Comparison of ENCODE assay signal across 10 cellular contexts in the genomic region with DNA sequence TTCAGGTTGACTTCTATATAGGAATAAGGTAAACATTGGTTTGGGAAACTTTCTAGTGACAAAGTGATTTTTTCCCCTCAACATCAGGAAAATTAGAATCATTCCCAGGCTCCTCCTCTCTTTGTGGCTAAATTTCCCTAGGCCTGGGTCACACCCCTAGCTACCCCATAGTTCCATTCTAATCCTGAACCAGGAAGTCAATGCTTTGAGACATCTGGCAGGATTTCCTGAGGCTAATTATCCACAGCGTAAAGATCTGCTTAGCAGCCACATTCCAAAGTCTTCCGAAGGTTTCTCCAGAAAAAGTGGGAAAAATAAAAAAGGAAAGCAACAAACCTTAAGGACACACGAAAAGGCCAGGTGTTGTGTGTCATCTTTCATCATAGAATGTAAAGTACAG.
DNase-seq lines count a peak whose midpoint lies in the region; ATAC-seq and TF ChIP-seq lines count a peak whose summit lies in the region.
"Had no signal": no experiment of that assay in that cellular context is flagged by ENCODE, and none has a peak within 500 bp of the region (broad histone marks: within the 10 kb centered on the region; RNA-seq: fewer than 3 reads in every experiment).

No MANE protein-coding gene starts in this region.

- no peaks in the 10 kb centered on the region for H3K9me3 ChIP-seq in upper lobe of right lung

- H4K5ac ChIP-seq in mesendoderm (ENCODE audit: low read length) = no peak overlapping the region

- CTCF ChIA-PET in Calu3 (lab: Charles Lee) = interaction anchor here (0.6 to 1.2 kb wide), 2 partner anchors 10 to 167 kb away, joined by 3 to 7 read pairs; no protein-coding TSS in a partner anchor

- no peaks in the 10 kb centered on the region for H3K9me3 Mint-ChIP-seq in activated naive CD4-positive, alpha-beta T cell treated with anti-CD3 and anti-CD28 coated beads, Interleukin-2, amount 50 U/mL, for 24 hours
- H3K9me3 Mint-ChIP-seq in chondrocyte (ENCODE audit: low read depth) (no peaks in the 10 kb centered on the region), Calu3 (ENCODE audit: low read depth, unreplicated experiment) (no peaks in the 10 kb centered on the region)
- H3K9me3 Mint-ChIP-seq: activated naive CD8-positive, alpha-beta T cell treated with anti-CD3 and anti-CD28 coated beads, Interleukin-2, amount 10 ng/mL, durations not matched to agents 7 days and 5 days had no signal

- no TSS peak for BruUV-seq in Calu3 (replicated peaks; lab: Mats Ljungman, UMichigan)

- H2BK5ac ChIP-seq in mesendoderm (ENCODE audit: low read length) = no peak overlapping the region

- no peaks in the 10 kb centered on the region for H3K27me3 Mint-ChIP-seq in activated naive CD4-positive, alpha-beta T cell treated with anti-CD3 and anti-CD28 coated beads, Interleukin-2, amount 50 U/mL, for 24 hours
- H3K27me3 Mint-ChIP-seq in chondrocyte (ENCODE audit: low read depth) = no peaks in the 10 kb centered on the region
- H3K27me3 Mint-ChIP-seq in Calu3 (ENCODE audit: unreplicated experiment) = no peaks in the 10 kb centered on the region
- H3K27me3 Mint-ChIP-seq: activated naive CD8-positive, alpha-beta T cell treated with anti-CD3 and anti-CD28 coated beads, Interleukin-2, amount 10 ng/mL, durations not matched to agents 7 days and 5 days had no signal

- H3K27ac ChIP-seq in mesendoderm (ENCODE audit: low read depth, low read length) (no peak overlapping the region), upper lobe of right lung (peak overlapping the region; percentile 59)

- H3K27me3 ChIP-seq in mesendoderm (ENCODE audit: insufficient read depth, low read length, poor library complexity) (no peaks in the 10 kb centered on the region), upper lobe of right lung (no peaks in the 10 kb centered on the region)

- no peak overlapping the region for H3K56ac ChIP-seq in mesendoderm (ENCODE audit: low read length)

- no peak overlapping the region for H4K8ac ChIP-seq in mesendoderm (ENCODE audit: low read depth, low read length)

- peak overlapping the region; percentile 74 for H3K27ac Mint-ChIP-seq in activated naive CD4-positive, alpha-beta T cell treated with anti-CD3 and anti-CD28 coated beads, Interleukin-2, amount 50 U/mL, for 24 hours
- H3K27ac Mint-ChIP-seq in chondrocyte (ENCODE audit: unreplicated experiment) = peak overlapping the region; percentile 73
- H3K27ac Mint-ChIP-seq in Calu3 (ENCODE audit: unreplicated experiment) = no peak overlapping the region
- H3K27ac Mint-ChIP-seq: activated naive CD8-positive, alpha-beta T cell treated with anti-CD3 and anti-CD28 coated beads, Interleukin-2, amount 10 ng/mL, durations not matched to agents 7 days and 5 days had no signal

- no peak for TF ChIP-seq CTCF in chondrocyte (IDR thresholded peaks at IDR 0.05)
- TF ChIP-seq CTCF in upper lobe of right lung (IDR thresholded peaks at IDR 0.05) = no peak
- no peak for TF ChIP-seq CTCF in Calu3 (IDR thresholded peaks at IDR 0.05; ENCODE audit: unreplicated experiment)

- H3K18ac ChIP-seq in mesendoderm (ENCODE audit: low read length) = no peak overlapping the region

- H3K4me1 ChIP-seq in mesendoderm (ENCODE audit: control insufficient read depth, low read depth, low read length) = no peaks in the 10 kb centered on the region
- H3K4me1 ChIP-seq in upper lobe of right lung = peaks cover 31% of the 10 kb centered on the region

- H3K9ac ChIP-seq in mesendoderm (ENCODE audit: low read length) = no peak overlapping the region

- no peak overlapping the region for H3K4ac ChIP-seq in mesendoderm (ENCODE audit: low read depth, low read length)

- H3K4me1 Mint-ChIP-seq in activated naive CD4-positive, alpha-beta T cell treated with anti-CD3 and anti-CD28 coated beads, Interleukin-2, amount 50 U/mL, for 24 hours = peaks cover 42% of the 10 kb centered on the region
- H3K4me1 Mint-ChIP-seq in chondrocyte (ENCODE audit: low read depth) = peaks cover 12% of the 10 kb centered on the region
- no peaks in the 10 kb centered on the region for H3K4me1 Mint-ChIP-seq in Calu3 (ENCODE audit: low read depth, unreplicated experiment)

- no peak overlapping the region for H3K4me3 Mint-ChIP-seq in activated naive CD4-positive, alpha-beta T cell treated with anti-CD3 and anti-CD28 coated beads, Interleukin-2, amount 50 U/mL, for 24 hours
- H3K4me3 Mint-ChIP-seq in chondrocyte (ENCODE audit: unreplicated experiment) (no peak overlapping the region), Calu3 (ENCODE audit: low read depth, unreplicated experiment) (no peak overlapping the region)
- H3K4me3 Mint-ChIP-seq: activated naive CD8-positive, alpha-beta T cell treated with anti-CD3 and anti-CD28 coated beads, Interleukin-2, amount 10 ng/mL, durations not matched to agents 7 days and 5 days had no signal

- whole genome bisulfite sequencing in mesendoderm (ENCODE audit: extremely low coverage, insufficient coverage, low lambda C conversion rate) = no CpG with 5 or more reads among the region's 3 CpGs

- H3K79me2 ChIP-seq in mesendoderm (ENCODE audit: control insufficient read depth, insufficient read depth, low read length) = no peaks in the 10 kb centered on the region

- intact Hi-C loops in upper lobe of right lung (cut with DNase I) (no loop called here), Calu3 (cut with micrococcal nuclease; ENCODE audit: unreplicated experiment) (no loop called here)

- H2BK15ac ChIP-seq in mesendoderm (replicated peaks; ENCODE audit: low read depth) = no peak overlapping the region

- H2BK120ac ChIP-seq in mesendoderm (ENCODE audit: low read depth, low read length) = no peak overlapping the region

- no peak overlapping the region for H2AK5ac ChIP-seq in mesendoderm (ENCODE audit: low read length)

- no peak overlapping the region for H3K23ac ChIP-seq in mesendoderm (ENCODE audit: low read length)

- H3K4me3 ChIP-seq in mesendoderm (ENCODE audit: low read length) (no peak overlapping the region), upper lobe of right lung (no peak overlapping the region)

- H3K36me3 ChIP-seq in mesendoderm (ENCODE audit: control insufficient read depth, insufficient read depth, low read length) (no peaks in the 10 kb centered on the region), upper lobe of right lung (peaks cover 11% of the 10 kb centered on the region)

- no peaks in the 10 kb centered on the region for H3K79me1 ChIP-seq in mesendoderm (ENCODE audit: low read length)

- in situ Hi-C loops in G401 (cut with HindIII; ENCODE audit: low sequenced_read_pairs) = no loop called here

- peak; percentile 42 for ATAC-seq in upper lobe of right lung

- peaks cover 8% of the 10 kb centered on the region for H3K36me3 Mint-ChIP-seq in activated naive CD4-positive, alpha-beta T cell treated with anti-CD3 and anti-CD28 coated beads, Interleukin-2, amount 50 U/mL, for 24 hours
- H3K36me3 Mint-ChIP-seq in chondrocyte (ENCODE audit: low read depth) (no peaks in the 10 kb centered on the region), Calu3 (ENCODE audit: insufficient read depth, unreplicated experiment) (no peaks in the 10 kb centered on the region)

- no peak for DNase-seq in activated naive CD4-positive, alpha-beta T cell treated with Interleukin-2 at 50 U/mL for 16 hours
- no peak for DNase-seq in chondrocyte (ENCODE audit: low spot score)
- peak; percentile 61 for DNase-seq in mesendoderm
- DNase-seq in upper lobe of right lung = no peak
- no peak for DNase-seq in G401 (ENCODE audit: low spot score)
- DNase-seq in Calu3 = no peak
- DNase-seq in medulla oblongata (ENCODE audit: extremely low spot score) = no peak
- DNase-seq: activated naive CD8-positive, alpha-beta T cell treated with anti-CD3 and anti-CD28 coated beads, Interleukin-2, amount 10 ng/mL, durations not matched to agents 7 days and 5 days; NCI-H1092 had no signal

- H3K4me2 ChIP-seq in mesendoderm (ENCODE audit: low read length) = no peak overlapping the region
